1 cellular context compared by ENCODE assay signal in genomic region chr3:170520996-170521395, GRCh38.
A peak's percentile ranks its signal among the peaks of the same experiment; 100 is the strongest.
TF ChIP-seq lines count a peak whose summit lies in the region.

No MANE protein-coding gene starts in this region.

TF ChIP-seq in K562, 482 proteins besides CTCF, POLR2A, EP300 and RAD21 (continued from another document and continues in another):
- peak; percentile 87 for TF ChIP-seq TCF3 (CRISPR knock-in tag; IDR thresholded peaks at IDR 0.05)
- TF ChIP-seq ZBTB11 (CRISPR knock-in tag; IDR thresholded peaks at IDR 0.05) = 0 out of 6 replicates have a peak, but pooled peaks of 1 of the 3 experiments have one; percentile 22
- no peak for TF ChIP-seq RBM25 (IDR thresholded peaks at IDR 0.05; ENCODE audit: low read depth, low read length, severe bottlenecking)
- no peak for TF ChIP-seq ZNF277 (CRISPR knock-in tag; IDR thresholded peaks at IDR 0.05; ENCODE audit: borderline replicate concordance)
- TF ChIP-seq MYNN (IDR thresholded peaks at IDR 0.05) = peak; percentile 54; the same call in 1 of the 2 replicates
- no peak for TF ChIP-seq MYNN (CRISPR knock-in tag; IDR thresholded peaks at IDR 0.05)
- peak; percentile 58; the same call in 1 of the 2 replicates for TF ChIP-seq ZNF589 (CRISPR knock-in tag; IDR thresholded peaks at IDR 0.05; ENCODE audit: low read depth)
- TF ChIP-seq NCOA6 (IDR thresholded peaks at IDR 0.05) = no peak
- peak; percentile 77 for TF ChIP-seq MTA2 (IDR thresholded peaks at IDR 0.05; ENCODE audit: low read depth)
- no peak for TF ChIP-seq E2F3 (CRISPR knock-in tag; IDR thresholded peaks at IDR 0.05)
- no peak for TF ChIP-seq HDAC8 (tag; IDR thresholded peaks at IDR 0.05)
- no peak for TF ChIP-seq SLC30A9 (CRISPR knock-in tag; IDR thresholded peaks at IDR 0.05)
- TF ChIP-seq ZNF395 (CRISPR knock-in tag; IDR thresholded peaks at IDR 0.05) = no peak
- TF ChIP-seq NCOR1 (IDR thresholded peaks at IDR 0.05) = peak; percentile 83
- TF ChIP-seq RCOR1 (IDR thresholded peaks at IDR 0.05; ENCODE audit: borderline replicate concordance in 1 of 2, low read depth in 2 of 2, low read length in 2 of 2) = peak; percentile 35 to 78; a peak in 1 of 4 replicates
- no peak for TF ChIP-seq MTA1 (IDR thresholded peaks at IDR 0.05; ENCODE audit: borderline replicate concordance)
- TF ChIP-seq ETV5 (CRISPR knock-in tag; IDR thresholded peaks at IDR 0.05; ENCODE audit: low read depth) = no peak
- no peak for TF ChIP-seq GTF2B (IDR thresholded peaks at IDR 0.05; ENCODE audit: extremely low read depth, insufficient read length)
- peak; percentile 76 for TF ChIP-seq NFIC (IDR thresholded peaks at IDR 0.05)
- peak in 1 of 2 experiments; percentile 39; a peak in 1 of 4 replicates for TF ChIP-seq MNT (conservative IDR thresholded peaks at IDR 0.05)
- TF ChIP-seq CHCHD3 (CRISPR knock-in tag; IDR thresholded peaks at IDR 0.05) = no peak
- peak; percentile 21; the same call in 1 of the 2 replicates for TF ChIP-seq NFE2 (IDR thresholded peaks at IDR 0.05; ENCODE audit: low read depth)
- peak; percentile 87 for TF ChIP-seq TAL1 (IDR thresholded peaks at IDR 0.05)
- TF ChIP-seq NKRF (IDR thresholded peaks at IDR 0.05; ENCODE audit: borderline replicate concordance) = no peak
- TF ChIP-seq ZNF699 (CRISPR knock-in tag; IDR thresholded peaks at IDR 0.05; ENCODE audit: insufficient replicate concordance) = no peak
- TF ChIP-seq ARHGAP35 (IDR thresholded peaks at IDR 0.05; ENCODE audit: partially characterized antibody) = no peak
- TF ChIP-seq FOXM1 (IDR thresholded peaks at IDR 0.05; ENCODE audit: low read depth) = peak; percentile 81; the same call in 1 of the 2 replicates
- TF ChIP-seq FOXM1 (CRISPR knock-in tag; IDR thresholded peaks at IDR 0.05; ENCODE audit: low read depth) = no peak
- no peak for TF ChIP-seq CHD4 (IDR thresholded peaks at IDR 0.05; ENCODE audit: insufficient read depth, insufficient replicate concordance, low read depth, low read length, poor library complexity, severe bottlenecking)
- no peak for TF ChIP-seq FOXK1 (CRISPR knock-in tag; IDR thresholded peaks at IDR 0.05; ENCODE audit: borderline replicate concordance)
- no peak for TF ChIP-seq TSHZ1 (CRISPR knock-in tag; IDR thresholded peaks at IDR 0.05)
- TF ChIP-seq JUN (IDR thresholded peaks at IDR 0.05; ENCODE audit: borderline replicate concordance, low read depth, low read length) = peak; percentile 26; the same call in 1 of the 2 replicates
- no peak for TF ChIP-seq JUN (CRISPR knock-in tag; IDR thresholded peaks at IDR 0.05; ENCODE audit: borderline replicate concordance)
- peak; percentile 56 for TF ChIP-seq HDAC3 (IDR thresholded peaks at IDR 0.05; ENCODE audit: borderline replicate concordance, partially characterized antibody)
- no peak for TF ChIP-seq GABPB1 (CRISPR knock-in tag; IDR thresholded peaks at IDR 0.05)
- peak; percentile 85 for TF ChIP-seq DPF2 (IDR thresholded peaks at IDR 0.05)
- peak; percentile 81 for TF ChIP-seq PKNOX1 (IDR thresholded peaks at IDR 0.05)
- TF ChIP-seq ZBTB2 (IDR thresholded peaks at IDR 0.05) = no peak
- TF ChIP-seq ARID1B (IDR thresholded peaks at IDR 0.05) = peak; percentile 94
- TF ChIP-seq SMARCE1 (IDR thresholded peaks at IDR 0.05) = peak; percentile 75
- no peak for TF ChIP-seq MLX (CRISPR knock-in tag; conservative IDR thresholded peaks at IDR 0.05)
- peak; percentile 91 for TF ChIP-seq TEAD4 (IDR thresholded peaks at IDR 0.05; ENCODE audit: low read length)
- no peak for TF ChIP-seq TEAD4 (CRISPR knock-in tag; IDR thresholded peaks at IDR 0.05; ENCODE audit: borderline replicate concordance)
- no peak for TF ChIP-seq RBM34 (IDR thresholded peaks at IDR 0.05; ENCODE audit: borderline replicate concordance, insufficient read depth, low read length)
